ENCODE assay signal across 20 cellular contexts in genomic region chr4:62191446-62191845, GRCh38.
"Had no signal": no experiment of that assay in that cellular context is flagged by ENCODE, and none has a peak within 500 bp of the region (broad histone marks: within the 10 kb centered on the region; RNA-seq: fewer than 3 reads in every experiment).

No MANE protein-coding gene starts in this region.

- H3K4me3 ChIP-seq: colonic mucosa, MG63, Peyer's patch, SJSA1 had no signal

- H3K9me3 ChIP-seq: colonic mucosa, MG63, Peyer's patch had no signal

- H3K4me2 ChIP-seq: KMS-11 had no signal

- DNase-seq: activated CD4-positive, alpha-beta memory T cell treated with anti-CD3 and anti-CD28 coated beads for 36 hours; activated CD4-positive, alpha-beta T cell treated with anti-CD3 and anti-CD28 coated beads, Interleukin-2, amount 10 ng/mL, durations not matched to agents 7 days and 5 days; activated CD4-positive, CD25-positive, alpha-beta regulatory T cell; activated CD8-positive, alpha-beta memory T cell treated with anti-CD3 and anti-CD28 coated beads for 24 hours; activated effector memory CD4-positive, alpha-beta T cell treated with anti-CD3 and anti-CD28 coated beads, Interleukin-2, amount 50 U/mL, for 16 hours; activated naive CD4-positive, alpha-beta T cell treated with Interleukin-2 at 50 U/mL for 16 hours; activated T-cell treated with anti-CD3 and anti-CD28 coated beads, Interleukin-2, amount 50 U/mL, for 4 hours; anterior cingulate cortex; cerebellar nuclear complex; colonic mucosa; MG63; MV-4-11; NCI-H524; NCI-H748 treated with DMSO at 0.1 percent for 48 hours; OCI-M1; Peyer's patch; T-helper 17 cell; T1000 had no signal

- H3K9ac ChIP-seq: KMS-11 had no signal

- H3K4me1 ChIP-seq: colonic mucosa, Peyer's patch, SJSA1 had no signal

- H3K27ac ChIP-seq: colonic mucosa, KMS-11, Peyer's patch, SJSA1 had no signal

- H3K27me3 ChIP-seq: colonic mucosa, MG63, Peyer's patch, SJSA1 had no signal

- H3K36me3 ChIP-seq: colonic mucosa, MG63, Peyer's patch, SJSA1 had no signal
